Comparison of ENCODE assay signal across 8 cellular contexts in the genomic region with DNA sequence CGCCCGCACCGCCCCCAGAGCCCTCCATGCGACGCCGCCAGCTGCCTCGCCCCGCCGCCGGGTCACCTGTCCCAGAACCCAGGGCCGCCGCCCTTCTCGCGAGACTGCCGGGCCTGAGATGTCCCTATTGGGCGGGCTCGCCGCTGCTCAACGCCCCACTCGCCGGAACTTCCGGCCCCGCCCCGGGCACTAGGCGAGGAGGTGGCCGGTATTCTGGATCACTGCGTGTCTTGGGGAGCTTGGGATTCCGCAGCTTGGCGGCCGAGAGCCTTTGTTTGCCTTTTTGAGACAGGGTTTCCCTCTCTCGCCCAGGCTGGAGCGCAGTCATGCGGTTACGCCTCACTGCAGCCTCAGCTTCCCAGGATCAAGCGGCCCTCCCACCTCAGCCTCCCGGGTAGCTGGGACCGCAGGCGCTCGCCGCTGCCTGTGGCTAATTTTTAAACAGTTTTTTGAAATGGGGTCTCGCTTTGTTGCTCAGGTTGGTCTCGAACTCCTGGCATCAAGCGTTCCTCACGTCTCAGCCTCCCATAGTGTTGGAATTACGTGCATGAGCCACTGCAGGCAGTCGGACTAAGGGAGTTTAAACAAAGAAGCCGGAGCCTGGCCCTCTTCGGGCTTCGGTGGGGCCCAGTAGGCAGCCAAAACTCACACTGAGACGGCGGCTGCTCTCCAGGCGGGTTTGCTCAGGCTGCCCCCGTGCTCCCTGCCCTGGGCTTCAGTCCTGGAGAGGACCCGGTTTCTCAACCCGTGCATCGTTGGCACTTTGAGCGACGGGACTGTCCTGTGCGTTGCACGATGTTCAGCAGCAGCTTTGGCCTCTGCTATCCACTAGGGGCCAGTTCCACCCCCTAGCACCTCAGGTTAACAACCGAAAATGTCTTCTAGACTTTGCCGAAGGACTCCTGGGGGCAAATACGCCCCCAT. TPM values are rescaled to one million over a fixed set of nuclear protein-coding genes. Genes with fewer than 3 reads are reported as not detected.
DNase-seq lines count a peak whose midpoint lies in the region; ATAC-seq and TF ChIP-seq lines count a peak whose summit lies in the region.

A gene (minus strand): TSS at position 43 of the 924 bp plus-strand sequence. CDS start 15 bp downstream, at position 28.

- H3K4me1 ChIP-seq in upper lobe of left lung: peaks cover 21 to 36% (median 28%) of the 10 kb centered on the region in 4 donors

- TF ChIP-seq POLR2A in GM15510 (IDR thresholded peaks at IDR 0.05; ENCODE audit: borderline replicate concordance, extremely low read depth, insufficient read length) (peak; percentile 95), upper lobe of left lung (IDR thresholded peaks at IDR 0.05) (peak; percentile 62 to 98 (median 82))

- peak within 1 kb of the TSS; percentile 83 to 95 (median 86) for H3K27ac ChIP-seq in upper lobe of left lung

- peak; percentile 71 for ATAC-seq in HG02884 (IDR thresholded peaks at IDR 0.05; ENCODE audit: unreplicated experiment)
- peak; percentile 98 to 99 for ATAC-seq in left cardiac atrium
- peak; percentile 97 to 98 for ATAC-seq in upper lobe of left lung (ENCODE audit: low FRiP score in 2 of 2)

- no peak for TF ChIP-seq EP300 in upper lobe of left lung (IDR thresholded peaks at IDR 0.05)

- H3K4me3 ChIP-seq in upper lobe of left lung: peak within 1 kb of the TSS; percentile 76 to 97 (median 90)

- intact Hi-C loops in T-helper 1 cell treated with Interleukin-12 subunit alpha and Interleukin-12 subunit beta and Interleukin-4 antibody, amounts not matched to agents 30 ng/mL and 1 ng/mL, for 36 hours (cut with micrococcal nuclease): loop anchor here (1.0 to 10.0 kb wide), 6 partner anchors 14 to 1742 kb away; no protein-coding TSS in a partner anchor
- intact Hi-C loops in left cardiac atrium (cut with DNase I): no loop called here
- intact Hi-C loops in posterior vena cava (cut with DNase I): no loop called here

- H3K27me3 ChIP-seq in upper lobe of left lung: no peaks in the 10 kb centered on the region

- DNase-seq in NCI-H146 treated with DMSO at 0.1 percent for 48 hours (lab: John Stamatoyannopoulos, UW; ENCODE audit: unreplicated experiment) (peak; percentile 84), amniotic epithelial cell (ENCODE audit: low read depth) (peak; percentile 83), left cardiac atrium (peak; percentile 98), posterior vena cava (ENCODE audit: low spot score) (peak; percentile 99), upper lobe of left lung (peak; percentile 98 to 99)

- peaks cover 0 to 6% (median 2%) of the 10 kb centered on the region in 4 donors for H3K9me3 ChIP-seq in upper lobe of left lung

- 9 to 23% methylated on average over 16 to 39 of the region's 63 CpGs for WGBS in upper lobe of left lung, 2 donors

- TF ChIP-seq CTCF in upper lobe of left lung (IDR thresholded peaks at IDR 0.05): peak in 1 of 6 experiments; percentile 13

- H3K36me3 ChIP-seq in upper lobe of left lung: peaks cover 0 to 8% (median 0%) of the 10 kb centered on the region in 4 donors

RNA-seq across cellular contexts. Expression of the gene that starts here (rescaled TPM):
- total RNA-seq in T-helper 1 cell treated with Interleukin-12 subunit alpha and Interleukin-12 subunit beta and Interleukin-4 antibody, amounts not matched to agents 30 ng/mL and 1 ng/mL, for 36 hours: 35.4 and 36.3 TPM in 2 replicates
- 10 to 100 TPM; 15.6 to 16.2 TPM for total RNA-seq in left cardiac atrium
- 10 to 100 TPM; 26.8 to 27.0 TPM for total RNA-seq in posterior vena cava
- 10 to 100 TPM; 21.0 to 58.7 (median 32.8) TPM for total RNA-seq in upper lobe of left lung

Comparison
In these comparisons a context has a peak if more than half of its experiments do, and no peak if none do; other contexts are left out.
1. Peak in every context shown above with its lines: DNase-seq, ATAC-seq, H3K4me3 ChIP-seq and H3K27ac ChIP-seq.